Comparison of ENCODE assay signal across 24 cellular contexts in the genomic region with DNA sequence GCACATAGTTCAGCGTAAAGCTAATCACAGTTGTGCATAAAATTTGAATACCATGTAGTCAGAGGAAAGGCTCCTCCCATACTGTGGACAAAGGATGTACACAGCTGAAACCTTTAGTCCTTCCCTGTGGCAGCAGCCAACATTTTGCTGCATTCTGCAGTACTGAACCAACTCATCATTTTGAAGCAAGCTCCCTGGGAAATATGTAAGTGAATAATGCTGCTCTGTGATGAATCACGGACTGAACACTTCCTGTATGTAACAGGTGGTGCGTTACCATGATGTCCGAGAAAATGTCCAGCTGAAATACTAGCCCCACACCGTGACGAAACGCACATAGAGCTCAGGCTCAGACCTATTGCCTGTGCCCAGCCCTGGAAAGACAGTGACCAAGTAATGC.
DNase-seq lines count a peak whose midpoint lies in the region; ATAC-seq and TF ChIP-seq lines count a peak whose summit lies in the region.
"Had no signal": no experiment of that assay in that cellular context is flagged by ENCODE, and none has a peak within 500 bp of the region (broad histone marks: within the 10 kb centered on the region; RNA-seq: fewer than 3 reads in every experiment).

No MANE protein-coding gene starts in this region.

- H3K4me2 ChIP-seq in osteoblast (ENCODE audit: insufficient read depth, low read length) = no peak overlapping the region
- H3K4me2 ChIP-seq: PC-9 had no signal

- H3K27ac ChIP-seq in RWPE2 (ENCODE audit: poor library complexity, severe bottlenecking) = no peak overlapping the region
- H3K27ac ChIP-seq in osteoblast (ENCODE audit: low read depth, low read length) = no peak overlapping the region
- H3K27ac ChIP-seq: PC-9, right atrium auricular region, SK-N-MC, tibial artery had no signal

- no peak overlapping the region for H3K4me3 ChIP-seq in RWPE2 (ENCODE audit: severe bottlenecking)
- no peak overlapping the region for H3K4me3 ChIP-seq in epithelial cell of esophagus (ENCODE audit: low read length)
- no peak overlapping the region for H3K4me3 ChIP-seq in osteoblast (ENCODE audit: insufficient read depth, low read length)
- H3K4me3 ChIP-seq: HAP-1, PC-9, right atrium auricular region, SK-N-MC, tibial artery had no signal

- H3K27me3 ChIP-seq in RWPE2 (ENCODE audit: insufficient read depth, poor library complexity, severe bottlenecking) = no peaks in the 10 kb centered on the region
- H3K27me3 ChIP-seq in osteoblast (ENCODE audit: insufficient read depth, low read length) = no peaks in the 10 kb centered on the region
- H3K27me3 ChIP-seq: right atrium auricular region, tibial artery had no signal

- H2AFZ ChIP-seq in osteoblast (ENCODE audit: low read length) = no peak overlapping the region
- H2AFZ ChIP-seq: PC-9 had no signal

- H3K79me2 ChIP-seq in osteoblast (ENCODE audit: insufficient read depth, low read length) = no peaks in the 10 kb centered on the region

- ATAC-seq in RWPE2 (ENCODE audit: low read depth) (peak; percentile 31; the same call in 1 of the 3 replicates), HG03521 (IDR thresholded peaks at IDR 0.05; ENCODE audit: unreplicated experiment) (no peak)
- ATAC-seq: activated naive CD8-positive, alpha-beta T cell treated with anti-CD3 and anti-CD28 coated beads, Interleukin-2, amount 50 U/mL, for 24 hours; activated T-helper 17 cell treated with anti-CD3 and anti-CD28 coated beads, Interleukin-2, amount 50 U/mL, for 72 hours; left colon had no signal

- H3K4me1 ChIP-seq in RWPE2 (ENCODE audit: insufficient read depth, poor library complexity, severe bottlenecking) (no peaks in the 10 kb centered on the region), osteoblast (ENCODE audit: insufficient read depth, low read length) (no peaks in the 10 kb centered on the region)
- H3K4me1 ChIP-seq: HAP-1, right atrium auricular region, tibial artery had no signal

- TF ChIP-seq CTCF in RWPE2 (IDR thresholded peaks at IDR 0.05; ENCODE audit: poor library complexity, severe bottlenecking) = no peak
- TF ChIP-seq CTCF in epithelial cell of esophagus (IDR thresholded peaks at IDR 0.05; ENCODE audit: insufficient read depth, low read depth, low read length, missing control alignments) = no peak
- TF ChIP-seq CTCF in osteoblast (IDR thresholded peaks at IDR 0.05; ENCODE audit: extremely low read depth, low read depth, low read length) = no peak

- H3K36me3 ChIP-seq in RWPE2 (ENCODE audit: low read depth) (no peaks in the 10 kb centered on the region), osteoblast (ENCODE audit: insufficient read depth, low read length) (no peaks in the 10 kb centered on the region)
- H3K36me3 ChIP-seq: HAP-1, right atrium auricular region, tibial artery had no signal

- DNase-seq in EH (ENCODE audit: low read depth) (peak; percentile 29), RWPE2 (ENCODE audit: low spot score) (no peak), epithelial cell of esophagus (ENCODE audit: low read depth) (peak; percentile 43), osteoblast (ENCODE audit: insufficient read length, low spot score, missing footprints) (peak; percentile 53)
- no peak for DNase-seq in activated CD8-positive, alpha-beta memory T cell treated with anti-CD3 and anti-CD28 coated beads, Interleukin-2, amount 50 U/mL, for 4 hours
- no peak for DNase-seq in activated CD4-positive, alpha-beta T cell treated with anti-CD3 and anti-CD28 coated beads, Interleukin-2, amount 50 U/mL, for 4 hours
- DNase-seq in activated CD4-positive, alpha-beta T cell treated with anti-CD3 and anti-CD28 coated beads for 48 hours = no peak
- DNase-seq: ACHN; activated naive CD8-positive, alpha-beta T cell treated with anti-CD3 and anti-CD28 coated beads, Interleukin-2, amount 50 U/mL, for 24 hours; CD4-positive, alpha-beta memory T cell; DMS79 treated with DMSO at 0.1 percent for 48 hours; left colon; NCI-H1417 treated with DMSO at 0.1 percent for 48 hours; NCI-H2171 treated with DMSO at 0.1 percent for 48 hours; NCI-H748 treated with DMSO at 0.1 percent for 48 hours; occipital lobe; PC-9; stimulated activated naive CD4-positive, alpha-beta T cell; tibial artery had no signal

- H3K9me3 ChIP-seq in RWPE2 (ENCODE audit: severe bottlenecking) = no peaks in the 10 kb centered on the region
- H3K9me3 ChIP-seq in osteoblast (ENCODE audit: low read depth, low read length) = no peaks in the 10 kb centered on the region
- H3K9me3 ChIP-seq: HAP-1, right atrium auricular region, tibial artery had no signal

- no peaks in the 10 kb centered on the region for H4K20me1 ChIP-seq in osteoblast (ENCODE audit: insufficient read depth, low read length)

Comparison
In these comparisons a context has a peak if more than half of its experiments do, and no peak if none do; other contexts are left out.
1. DNase-seq: peak in EH (single experiment), epithelial cell of esophagus (single experiment) and osteoblast (single experiment); none in RWPE2 (single experiment), activated CD8-positive, alpha-beta memory T cell treated with anti-CD3 and anti-CD28 coated beads, Interleukin-2, amount 50 U/mL, for 4 hours (single experiment), activated CD4-positive, alpha-beta T cell treated with anti-CD3 and anti-CD28 coated beads, Interleukin-2, amount 50 U/mL, for 4 hours (0 of 2) and activated CD4-positive, alpha-beta T cell treated with anti-CD3 and anti-CD28 coated beads for 48 hours (single experiment).